In the genomic region with DNA sequence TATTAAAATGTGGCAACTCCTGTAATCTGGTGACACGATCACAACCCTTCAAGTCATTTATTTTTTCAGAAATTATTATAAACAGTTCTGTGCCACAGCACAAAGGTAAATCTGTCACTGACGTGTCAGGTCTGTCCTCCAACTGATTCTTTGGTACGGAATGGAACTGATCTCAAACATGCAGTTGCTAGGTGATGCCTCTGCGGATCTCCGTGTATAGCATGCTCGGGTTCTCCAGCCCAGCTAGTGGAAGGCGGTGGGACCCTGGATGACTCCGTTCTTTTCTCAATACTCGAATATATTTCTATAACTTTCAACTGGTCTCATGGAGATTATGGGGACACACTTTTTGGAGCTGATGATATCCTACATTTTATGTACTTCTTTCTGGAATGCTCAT, we compare ENCODE assay signal across 15 cellular contexts. TPM values are rescaled to one million over a fixed set of nuclear protein-coding genes. Genes with fewer than 3 reads are reported as not detected.
DNase-seq lines count a peak whose midpoint lies in the region; ATAC-seq, FAIRE-seq and TF ChIP-seq lines count a peak whose summit lies in the region.
"Had no signal": no experiment of that assay in that cellular context is flagged by ENCODE, and none has a peak within 500 bp of the region (broad histone marks: within the 10 kb centered on the region; RNA-seq: fewer than 3 reads in every experiment).

No MANE protein-coding gene starts in this region.

- H3K27me3 ChIP-seq in sigmoid colon = no peaks in the 10 kb centered on the region
- no peaks in the 10 kb centered on the region for H3K27me3 ChIP-seq in small intestine (ENCODE audit: control insufficient read depth in 2 of 2, insufficient read depth in 2 of 2, low read length in 2 of 2)
- H3K27me3 ChIP-seq: suprapubic skin had no signal

- H3K9me3 ChIP-seq in sigmoid colon (no peaks in the 10 kb centered on the region), small intestine (ENCODE audit: control insufficient read depth, low read depth) (no peaks in the 10 kb centered on the region)
- H3K9me3 ChIP-seq: suprapubic skin had no signal

- no peak overlapping the region for H3K4me3 Mint-ChIP-seq in activated CD4-positive, alpha-beta T cell treated with anti-CD3 and anti-CD28 coated beads, Interleukin-2, amount 10 ng/mL, durations not matched to agents 7 days and 5 days
- H3K4me3 Mint-ChIP-seq in activated T-helper 17 cell treated with anti-CD3 and anti-CD28 coated beads, Interleukin-2, amount 50 U/mL, for 72 hours = peak overlapping the region; percentile 63

- TF ChIP-seq POLR2A in sigmoid colon (IDR thresholded peaks at IDR 0.05) = no peak

- H3K27ac ChIP-seq in sigmoid colon (peak overlapping the region; percentile 71 to 89 (median 84)), coronary artery (no peak overlapping the region), small intestine (ENCODE audit: low read depth in 1 of 2, low read length in 1 of 2) (no peak overlapping the region)
- H3K27ac ChIP-seq: suprapubic skin had no signal

- intact Hi-C loops in sigmoid colon (cut with DNase I) = loop anchor here (5.0 kb wide), 1 partner anchor 165 kb away; no protein-coding TSS in a partner anchor

- H3K36me3 ChIP-seq in sigmoid colon = peaks cover 0 to 3% (median 0%) of the 10 kb centered on the region in 4 donors
- H3K36me3 ChIP-seq in small intestine (ENCODE audit: control insufficient read depth in 2 of 2, insufficient read depth in 2 of 2, low read length in 2 of 2) = no peaks in the 10 kb centered on the region
- H3K36me3 ChIP-seq: suprapubic skin had no signal

- no peaks in the 10 kb centered on the region for H3K9me3 Mint-ChIP-seq in activated CD4-positive, alpha-beta T cell treated with anti-CD3 and anti-CD28 coated beads, Interleukin-2, amount 10 ng/mL, durations not matched to agents 7 days and 5 days
- no peaks in the 10 kb centered on the region for H3K9me3 Mint-ChIP-seq in activated T-helper 17 cell treated with anti-CD3 and anti-CD28 coated beads, Interleukin-2, amount 50 U/mL, for 72 hours
- H3K9me3 Mint-ChIP-seq: H9, naive B cell had no signal

- no peak overlapping the region for H3K4me3 ChIP-seq in sigmoid colon
- H3K4me3 ChIP-seq in coronary artery = no peak overlapping the region
- H3K4me3 ChIP-seq in small intestine (ENCODE audit: low read depth in 1 of 2, low read length in 2 of 2) = no peak overlapping the region
- H3K4me3 ChIP-seq: suprapubic skin had no signal

- TF ChIP-seq EP300 in sigmoid colon (IDR thresholded peaks at IDR 0.05) = no peak

- POLR2A ChIA-PET in activated CD4-positive, alpha-beta T cell treated with anti-CD3 and anti-CD28 coated beads, Interleukin-2, amount 10 ng/mL, durations not matched to agents 7 days and 5 days (lab: Charles Lee) = no interaction called here

- no peak for ATAC-seq in activated T-helper 17 cell treated with anti-CD3 and anti-CD28 coated beads, Interleukin-2, amount 50 U/mL, for 72 hours (replicated peaks)
- ATAC-seq in HG03175 (IDR thresholded peaks at IDR 0.05; ENCODE audit: unreplicated experiment) = no peak

- H3K27me3 Mint-ChIP-seq in activated CD4-positive, alpha-beta T cell treated with anti-CD3 and anti-CD28 coated beads, Interleukin-2, amount 10 ng/mL, durations not matched to agents 7 days and 5 days = no peaks in the 10 kb centered on the region
- H3K27me3 Mint-ChIP-seq in activated T-helper 17 cell treated with anti-CD3 and anti-CD28 coated beads, Interleukin-2, amount 50 U/mL, for 72 hours = no peaks in the 10 kb centered on the region
- H3K27me3 Mint-ChIP-seq: naive B cell had no signal

- FAIRE-seq in islet of Langerhans (lab: Jason Lieb, UNC) (peak; percentile 94), small intestine (lab: Jason Lieb, UNC) (no peak)

- peak overlapping the region; percentile 62 for H3K27ac Mint-ChIP-seq in activated CD4-positive, alpha-beta T cell treated with anti-CD3 and anti-CD28 coated beads, Interleukin-2, amount 10 ng/mL, durations not matched to agents 7 days and 5 days
- H3K27ac Mint-ChIP-seq in activated T-helper 17 cell treated with anti-CD3 and anti-CD28 coated beads, Interleukin-2, amount 50 U/mL, for 72 hours = peak overlapping the region; percentile 92

- no peak for TF ChIP-seq CTCF in sigmoid colon (IDR thresholded peaks at IDR 0.05)
- TF ChIP-seq CTCF in coronary artery (IDR thresholded peaks at IDR 0.05) = no peak

- no peak for DNase-seq in activated CD4-positive, alpha-beta T cell treated with anti-CD3 and anti-CD28 coated beads, Interleukin-2, amount 10 ng/mL, durations not matched to agents 7 days and 5 days
- DNase-seq in activated CD4-positive, alpha-beta T cell treated with anti-CD3 and anti-CD28 coated beads for 1 hour = no peak
- DNase-seq in sigmoid colon = peak; percentile 57
- no peak for DNase-seq in coronary artery (ENCODE audit: low spot score)
- no peak for DNase-seq in small intestine
- DNase-seq: Calu3, foreskin melanocyte, H9, naive B cell, NCI-H2107, SIG-M5 had no signal

- CTCF ChIA-PET in activated CD4-positive, alpha-beta T cell treated with anti-CD3 and anti-CD28 coated beads, Interleukin-2, amount 10 ng/mL, durations not matched to agents 7 days and 5 days (lab: Charles Lee) = interaction anchor here (1.2 to 2.3 kb wide), 3 partner anchors 10 to 55 kb away, joined by 3 to 8 read pairs (median 4); no protein-coding TSS in a partner anchor

- 87 to 89% methylated on average over 9 of the region's 9 CpGs for WGBS in sigmoid colon, 2 donors
- WGBS in small intestine, 3 donors = 83 to 89% (median 87%) methylated on average over 9 of the region's 9 CpGs

- H3K4me1 Mint-ChIP-seq in activated CD4-positive, alpha-beta T cell treated with anti-CD3 and anti-CD28 coated beads, Interleukin-2, amount 10 ng/mL, durations not matched to agents 7 days and 5 days = peaks cover 85% of the 10 kb centered on the region
- peaks cover 46% of the 10 kb centered on the region for H3K4me1 Mint-ChIP-seq in activated T-helper 17 cell treated with anti-CD3 and anti-CD28 coated beads, Interleukin-2, amount 50 U/mL, for 72 hours

- H3K4me1 ChIP-seq in sigmoid colon (peaks cover 0 to 89% (median 79%) of the 10 kb centered on the region in 4 donors), small intestine (ENCODE audit: control insufficient read depth in 2 of 2, insufficient read depth in 1 of 2, low read depth in 1 of 2, low read length in 1 of 2) (peaks cover 10 to 16% of the 10 kb centered on the region in 2 donors)

- peaks cover 17% of the 10 kb centered on the region for H3K36me3 Mint-ChIP-seq in activated CD4-positive, alpha-beta T cell treated with anti-CD3 and anti-CD28 coated beads, Interleukin-2, amount 10 ng/mL, durations not matched to agents 7 days and 5 days (ENCODE audit: low read depth)
- H3K36me3 Mint-ChIP-seq in activated T-helper 17 cell treated with anti-CD3 and anti-CD28 coated beads, Interleukin-2, amount 50 U/mL, for 72 hours (ENCODE audit: low read depth) = peaks cover 45% of the 10 kb centered on the region
- H3K36me3 Mint-ChIP-seq: naive B cell had no signal

RNA-seq across cellular contexts. Expression of gene RANBP3, which starts 11.0 kb away (rescaled TPM):
- total RNA-seq in activated CD4-positive, alpha-beta T cell treated with anti-CD3 and anti-CD28 coated beads, Interleukin-2, amount 10 ng/mL, durations not matched to agents 7 days and 5 days = 10 to 100 TPM; 97.4 to 98.0 TPM
- total RNA-seq in activated T-helper 17 cell treated with anti-CD3 and anti-CD28 coated beads, Interleukin-2, amount 50 U/mL, for 72 hours = 100 to 1,000 TPM in 1 of 2 donors, 10 to 100 TPM in 1; 81.4 to 112 TPM
- 10 to 100 TPM; 63.1 to 86.4 (median 82.7) TPM for total RNA-seq in sigmoid colon
- 10 to 100 TPM; 27.0 to 47.5 (median 27.6) TPM for polyA plus RNA-seq in sigmoid colon
- polyA plus RNA-seq in small intestine = 10 to 100 TPM; 23.0 to 43.1 (median 33.5) TPM

RNA-seq across cellular contexts. Expression of gene CAPS, which starts 52.9 kb away (rescaled TPM):
- 10 to 100 TPM; 17.2 to 21.0 TPM for total RNA-seq in activated CD4-positive, alpha-beta T cell treated with anti-CD3 and anti-CD28 coated beads, Interleukin-2, amount 10 ng/mL, durations not matched to agents 7 days and 5 days
- total RNA-seq in activated T-helper 17 cell treated with anti-CD3 and anti-CD28 coated beads, Interleukin-2, amount 50 U/mL, for 72 hours = 1 to 10 TPM; 3.8 to 5.1 TPM
- 10 to 100 TPM in 2 of 4 donors, 1 to 10 TPM in 2; 4.9 to 18.6 (median 9.7) TPM for total RNA-seq in sigmoid colon
- polyA plus RNA-seq in sigmoid colon = 10 to 100 TPM in 1 of 3 donors, 1 to 10 TPM in 2; 3.6 to 13.7 (median 3.7) TPM
- polyA plus RNA-seq in small intestine = 10 to 100 TPM in 2 of 3 donors, 1 to 10 TPM in 1; 8.7 to 22.7 (median 13.2) TPM

Comparison
In these comparisons a context has a peak if more than half of its experiments do, and no peak if none do; other contexts are left out.
1. H3K27ac ChIP-seq: peak in sigmoid colon (4 of 4); none in coronary artery (0 of 2) and small intestine (0 of 2).